ENCODE assay signal across 15 cellular contexts in the genomic region with DNA sequence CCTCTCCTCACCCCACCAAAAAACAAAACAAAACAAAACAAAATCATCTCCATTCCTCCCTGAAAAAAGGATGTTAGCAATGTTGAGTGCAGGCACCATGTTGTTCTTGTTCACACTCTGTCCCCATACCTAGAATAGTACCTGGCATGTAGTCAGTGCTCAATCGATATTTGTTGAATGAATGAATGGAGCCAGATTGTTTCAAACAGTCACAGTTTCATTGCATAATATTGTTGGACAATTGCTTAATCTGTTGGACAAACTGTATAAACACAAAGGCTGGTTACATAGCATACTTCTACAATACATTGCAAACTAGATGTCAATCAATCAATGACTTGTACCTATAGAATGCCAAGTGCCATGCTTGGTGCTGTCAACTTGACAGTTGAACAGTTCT. TPM values are rescaled to one million over a fixed set of nuclear protein-coding genes. Genes with fewer than 3 reads are reported as not detected.
DNase-seq lines count a peak whose midpoint lies in the region; ATAC-seq, FAIRE-seq and TF ChIP-seq lines count a peak whose summit lies in the region.
"Had no signal": no experiment of that assay in that cellular context is flagged by ENCODE, and none has a peak within 500 bp of the region (broad histone marks: within the 10 kb centered on the region; RNA-seq: fewer than 3 reads in every experiment).

No MANE protein-coding gene starts in this region.

- no peak overlapping the region for H2AFZ ChIP-seq in IMR-90 (replicated peaks; ENCODE audit: low read length, poor library complexity)

- H4K91ac ChIP-seq in IMR-90 (ENCODE audit: insufficient read depth, low read depth, low read length), result no peak overlapping the region

- no peak overlapping the region for H2AK9ac ChIP-seq in IMR-90 (replicated peaks; ENCODE audit: low read depth, low read length, poor library complexity)

- no peak overlapping the region for H3K4me2 ChIP-seq in IMR-90 (ENCODE audit: low read depth, low read length)
- H3K4me2 ChIP-seq: A549, BLaER1 had no signal

- intact Hi-C loops in IMR-90 (cut with micrococcal nuclease), result no loop called here

- H3K4me1 ChIP-seq in IMR-90 (ENCODE audit: control insufficient read depth, insufficient read depth, low read length), result no peaks in the 10 kb centered on the region
- peaks cover 30% of the 10 kb centered on the region for H3K4me1 ChIP-seq in adipocyte (ENCODE audit: control insufficient read depth, insufficient read depth, low read length)
- H3K4me1 ChIP-seq: A549, Caco-2 had no signal

- POLR2A ChIA-PET in IMR-90 (lab: Charles Lee; ENCODE audit: unreplicated experiment), result no interaction called here

- H4K5ac ChIP-seq in IMR-90 (ENCODE audit: low read depth, low read length), result no peak overlapping the region

- H3K27me3 ChIP-seq in IMR-90 (ENCODE audit: control insufficient read depth, insufficient read depth, low read length), result no peaks in the 10 kb centered on the region
- no peaks in the 10 kb centered on the region for H3K27me3 ChIP-seq in adipocyte (replicated peaks; ENCODE audit: control insufficient read depth, insufficient read depth, low read length)
- H3K27me3 ChIP-seq: BLaER1 had no signal

- DNase-seq in IMR-90, result no peak
- peak; percentile 37 for DNase-seq in adipocyte (ENCODE audit: low read depth)
- no peak for DNase-seq in left lobe of liver (ENCODE audit: low spot score)
- no peak for DNase-seq in D721Med (ENCODE audit: insufficient read length, low spot score)
- no peak for DNase-seq in kidney tubule cell (ENCODE audit: low spot score)
- DNase-seq in LoVo (ENCODE audit: low spot score), result no peak
- DNase-seq: Caco-2; CD8-positive, alpha-beta memory T cell; DMS53; GF-D8; KBM-7 had no signal

- ATAC-seq in IMR-90 (ENCODE audit: low read depth) (no peak), left lobe of liver (peak; percentile 83)
- ATAC-seq: A549, HCT116 had no signal

- H2BK120ac ChIP-seq in IMR-90 (ENCODE audit: low read depth, low read length), result no peak overlapping the region

- no TSS peak for BruUV-seq in IMR-90 (replicated peaks; lab: Mats Ljungman, UMichigan)

- TF ChIP-seq POLR2A in IMR-90 (IDR thresholded peaks at IDR 0.05; ENCODE audit: low read depth, low read length), result no peak

- H3K9me3 ChIP-seq in IMR-90 (ENCODE audit: control insufficient read depth, insufficient read depth, low read length) (no peaks in the 10 kb centered on the region), adipocyte (ENCODE audit: control insufficient read depth, low read length) (no peaks in the 10 kb centered on the region)
- H3K9me3 ChIP-seq: A549, BLaER1, Caco-2 had no signal

- no peak for FAIRE-seq in D721Med (lab: Jason Lieb, UNC)
- FAIRE-seq: A549, H54 had no signal

- CTCF ChIA-PET in IMR-90 (lab: Yijun Ruan, JAX), result no interaction called here

- TF ChIP-seq RAD21 in IMR-90 (IDR thresholded peaks at IDR 0.05; ENCODE audit: low read length), result no peak

- TF ChIP-seq CTCF in IMR-90 (conservative IDR thresholded peaks at IDR 0.05; ENCODE audit: low read depth, low read length) (no peak), D721Med (IDR thresholded peaks at IDR 0.05; ENCODE audit: insufficient read depth, missing control alignments) (no peak)

- no peaks in the 10 kb centered on the region for H4K20me1 ChIP-seq in IMR-90 (ENCODE audit: insufficient read depth, low read length)
- H4K20me1 ChIP-seq: BLaER1 had no signal

- H4K8ac ChIP-seq in IMR-90 (ENCODE audit: low read depth in 2 of 2, low read length in 2 of 2), result no peak overlapping the region

- WGBS in IMR-90 (ENCODE audit: extremely low coverage in 2 of 2, insufficient read length in 1 of 2), 2 experiments, result no CpG with 5 or more reads among the region's 1 CpG

- H2BK5ac ChIP-seq in IMR-90 (ENCODE audit: low read depth, low read length, poor library complexity, severe bottlenecking), result no peak overlapping the region

- H3K4me3 ChIP-seq in IMR-90 (ENCODE audit: insufficient read depth, low read depth, low read length) (no peak overlapping the region), adipocyte (ENCODE audit: low read length) (no peak overlapping the region)
- H3K4me3 ChIP-seq: A549, BLaER1 had no signal

- H2BK20ac ChIP-seq in IMR-90 (ENCODE audit: low read depth, low read length), result no peak overlapping the region

- H3K23ac ChIP-seq in IMR-90 (ENCODE audit: low read depth, low read length), result no peak overlapping the region

- no peak overlapping the region for H3K56ac ChIP-seq in IMR-90 (ENCODE audit: extremely low read depth, insufficient read depth, low read length)

- no peak overlapping the region for H3K18ac ChIP-seq in IMR-90 (ENCODE audit: low read depth, low read length)

- H3K9me1 ChIP-seq in IMR-90 (ENCODE audit: insufficient read depth, low read length), result no peaks in the 10 kb centered on the region

- no peak overlapping the region for H3K27ac ChIP-seq in IMR-90 (ENCODE audit: insufficient read depth, low read length)
- H3K27ac ChIP-seq: A549, BLaER1 had no signal

- H3K36me3 ChIP-seq in IMR-90 (ENCODE audit: control insufficient read depth, insufficient read depth, low read length), result no peaks in the 10 kb centered on the region
- H3K36me3 ChIP-seq in adipocyte (ENCODE audit: control insufficient read depth, insufficient read depth, low read length, severe bottlenecking), result no peaks in the 10 kb centered on the region
- H3K36me3 ChIP-seq: BLaER1 had no signal

- no peak overlapping the region for H2BK15ac ChIP-seq in IMR-90 (ENCODE audit: low read depth, low read length)

- dilution Hi-C loops in IMR-90 (cut with HindIII; ENCODE audit: low sequenced_read_pairs, unreplicated experiment), result no loop called here

- H3K79me1 ChIP-seq in IMR-90 (ENCODE audit: low read depth in 1 of 2, low read length in 2 of 2), result no peaks in the 10 kb centered on the region

- no peak overlapping the region for H3K9ac ChIP-seq in IMR-90 (ENCODE audit: low read depth, low read length)
- H3K9ac ChIP-seq in adipocyte (ENCODE audit: low read length), result no peak overlapping the region
- H3K9ac ChIP-seq: BLaER1 had no signal

- no peak overlapping the region for H3K4ac ChIP-seq in IMR-90 (ENCODE audit: low read depth, low read length)

- in situ Hi-C loops in IMR-90 (cut with MboI; ENCODE audit: low sequenced_read_pairs), result no loop called here

- no peak overlapping the region for H2AK5ac ChIP-seq in IMR-90 (ENCODE audit: low read depth, low read length)

- H3K14ac ChIP-seq in IMR-90 (replicated peaks; ENCODE audit: low read depth, low read length), result no peak overlapping the region

TF ChIP-seq in IMR-90, 13 proteins besides CTCF, POLR2A, EP300 and RAD21:
- TF ChIP-seq RFX5 (IDR thresholded peaks at IDR 0.05; ENCODE audit: low read depth, low read length) (no peak), FOS (IDR thresholded peaks at IDR 0.05; ENCODE audit: low read depth, low read length) (no peak), MAZ (IDR thresholded peaks at IDR 0.05; ENCODE audit: borderline replicate concordance, low read depth, low read length) (no peak), BHLHE40 (IDR thresholded peaks at IDR 0.05; ENCODE audit: low read depth, low read length) (no peak), MXI1 (IDR thresholded peaks at IDR 0.05; ENCODE audit: borderline replicate concordance, low read depth, low read length) (no peak), RCOR1 (IDR thresholded peaks at IDR 0.05; ENCODE audit: insufficient replicate concordance, low read length) (no peak), CEBPB (IDR thresholded peaks at IDR 0.05; ENCODE audit: low read depth, low read length) (0 out of 2 replicates have a peak, but pooled peaks have one; percentile 24), NFE2L2 (IDR thresholded peaks at IDR 0.05; ENCODE audit: low read depth, low read length) (no peak), MAFK (IDR thresholded peaks at IDR 0.05; ENCODE audit: low read depth, low read length) (no peak)

RNA-seq across cellular contexts. Expression of a gene that starts 38.4 kb away (rescaled TPM):
- 7.7 and 10.0 TPM in 2 replicates for total RNA-seq in IMR-90 (2012; rRNA removed)
- polyA plus RNA-seq in IMR-90 (2012; rRNA removed), result 1.3 and 2.0 TPM in 2 replicates
- polyA plus RNA-seq in IMR-90 (2012; cell fraction: cytosol; rRNA removed), result 0.27 and 0.31 TPM in 2 replicates
- 0.17 and 2.3 TPM in 2 replicates for polyA plus RNA-seq in IMR-90 (2012; cell fraction: nucleus; rRNA removed; ENCODE audit: low replicate concordance)
- total RNA-seq in left lobe of liver, result 7.0 TPM
